4 cellular contexts compared by ENCODE assay signal in genomic region chr1:70066711-70067110, GRCh38.
"Had no signal": no experiment of that assay in that cellular context is flagged by ENCODE, and none has a peak within 500 bp of the region (broad histone marks: within the 10 kb centered on the region; RNA-seq: fewer than 3 reads in every experiment).

No MANE protein-coding gene starts in this region.

- H3K36me3 Mint-ChIP-seq: IgD-negative memory B cell had no signal

- H3K27ac Mint-ChIP-seq: GM23338, H9, IgD-negative memory B cell had no signal

- H3K4me1 Mint-ChIP-seq: GM23338, H9, IgD-negative memory B cell had no signal

- DNase-seq: H9, HCEC 1CT had no signal

- H3K4me3 Mint-ChIP-seq: GM23338, H9, IgD-negative memory B cell had no signal

- ATAC-seq: GM23338 had no signal

- H3K9me3 Mint-ChIP-seq: GM23338, H9 had no signal
